11 cellular contexts compared by ENCODE assay signal in the genomic region with DNA sequence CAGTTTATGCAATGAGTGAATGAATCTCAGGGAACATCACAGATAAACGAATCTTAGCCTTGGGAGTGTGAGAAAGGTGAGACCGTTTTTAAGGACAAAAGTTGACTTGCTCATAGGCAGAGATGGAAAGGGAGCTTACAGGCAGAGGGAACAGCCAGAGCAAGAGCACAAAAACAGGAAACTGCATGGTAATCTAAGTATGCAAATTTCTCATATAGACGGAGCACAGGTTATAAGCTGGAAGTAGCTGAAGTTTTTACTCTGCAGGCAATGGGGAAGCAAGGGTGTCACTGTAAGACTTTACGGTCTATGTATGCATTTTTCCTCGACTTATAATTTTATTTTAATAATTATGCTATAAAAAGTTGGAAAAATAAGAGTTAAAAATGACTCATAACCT. TPM values are rescaled to one million over a fixed set of nuclear protein-coding genes. Genes with fewer than 3 reads are reported as not detected.
A peak's percentile ranks its signal among the peaks of the same experiment; 100 is the strongest.
DNase-seq lines count a peak whose midpoint lies in the region; ATAC-seq and TF ChIP-seq lines count a peak whose summit lies in the region.
"Had no signal": no experiment of that assay in that cellular context is flagged by ENCODE, and none has a peak within 500 bp of the region (broad histone marks: within the 10 kb centered on the region; RNA-seq: fewer than 3 reads in every experiment).

No MANE protein-coding gene starts in this region.

- H3K27ac ChIP-seq in GM23338 (ENCODE audit: low read depth) (peak overlapping the region; percentile 36), OCI-LY3 (ENCODE audit: low read length) (no peak overlapping the region)
- H3K27ac ChIP-seq in naive thymus-derived CD4-positive, alpha-beta T cell (ENCODE audit: low read depth, low read length) = peak overlapping the region; percentile 43
- H3K27ac ChIP-seq: prostate gland had no signal

- H3K79me2 ChIP-seq in GM23338 (replicated peaks; ENCODE audit: insufficient read depth) = no peaks in the 10 kb centered on the region
- H3K79me2 ChIP-seq in OCI-LY3 (ENCODE audit: low read length) = no peaks in the 10 kb centered on the region

- no peaks in the 10 kb centered on the region for H3K9me3 Mint-ChIP-seq in activated naive CD4-positive, alpha-beta T cell treated with anti-CD3 and anti-CD28 coated beads, Interleukin-2, amount 50 U/mL, for 72 hours
- no peaks in the 10 kb centered on the region; the same call in 2 of the 3 replicates for H3K9me3 Mint-ChIP-seq in GM23338
- no peaks in the 10 kb centered on the region for H3K9me3 Mint-ChIP-seq in naive thymus-derived CD4-positive, alpha-beta T cell
- H3K9me3 Mint-ChIP-seq: brain had no signal

- TF ChIP-seq CTCF in GM23338 (conservative IDR thresholded peaks at IDR 0.05; ENCODE audit: low read depth in 2 of 2) = no peak
- TF ChIP-seq CTCF in OCI-LY3 (IDR thresholded peaks at IDR 0.05; ENCODE audit: low read depth, low read length) = no peak

- intact Hi-C loops in naive thymus-derived CD4-positive, alpha-beta T cell (cut with micrococcal nuclease) = no loop called here

- POLR2A ChIA-PET in naive thymus-derived CD4-positive, alpha-beta T cell (lab: Charles Lee) = no interaction called here

- H3K4me1 Mint-ChIP-seq in GM23338 = peaks cover 4% of the 10 kb centered on the region
- peaks cover 4 to 31% (median 20%) of the 10 kb centered on the region in 7 donors for H3K4me1 Mint-ChIP-seq in naive thymus-derived CD4-positive, alpha-beta T cell
- H3K4me1 Mint-ChIP-seq: brain had no signal

- H3K27me3 Mint-ChIP-seq in GM23338 (ENCODE audit: insufficient read depth, low read depth, poor library complexity) = no peaks in the 10 kb centered on the region
- H3K27me3 Mint-ChIP-seq in naive thymus-derived CD4-positive, alpha-beta T cell = no peaks in the 10 kb centered on the region
- H3K27me3 Mint-ChIP-seq: brain had no signal

- DNase-seq in activated naive CD4-positive, alpha-beta T cell treated with anti-CD3 and anti-CD28 coated beads, Interleukin-2, amount 50 U/mL, for 72 hours (ENCODE audit: low spot score in 2 of 2) = no peak
- no peak for DNase-seq in activated naive CD4-positive, alpha-beta T cell treated with anti-CD3 and anti-CD28 coated beads, Interleukin-2, amount 50 U/mL, for 16 hours
- DNase-seq in GM23338 (ENCODE audit: low spot score) (peak; percentile 37), NCI-H1048 (lab: John Stamatoyannopoulos, UW) (no peak)
- no peak for DNase-seq in naive thymus-derived CD4-positive, alpha-beta T cell
- DNase-seq: MG63 had no signal

- CTCF ChIA-PET in naive thymus-derived CD4-positive, alpha-beta T cell (lab: Charles Lee) = interaction anchor here (0.6 to 0.9 kb wide), 2 partner anchors 10 to 700 kb away, joined by 3 to 4 read pairs; no protein-coding TSS in a partner anchor

- no peaks in the 10 kb centered on the region for H3K9me3 ChIP-seq in OCI-LY3 (ENCODE audit: insufficient read depth, low read length)
- no peaks in the 10 kb centered on the region for H3K9me3 ChIP-seq in naive thymus-derived CD4-positive, alpha-beta T cell (ENCODE audit: control insufficient read depth in 2 of 3, low read length in 3 of 3)
- H3K9me3 ChIP-seq: MG63, prostate gland had no signal

- no peaks in the 10 kb centered on the region for H3F3A ChIP-seq in GM23338 (replicated peaks; ENCODE audit: low read depth)

- H3K9me2 ChIP-seq in GM23338 (ENCODE audit: insufficient read depth) = no peaks in the 10 kb centered on the region

- H3K36me3 Mint-ChIP-seq in activated naive CD4-positive, alpha-beta T cell treated with anti-CD3 and anti-CD28 coated beads, Interleukin-2, amount 50 U/mL, for 72 hours = peaks cover 8 to 15% of the 10 kb centered on the region in 2 donors
- H3K36me3 Mint-ChIP-seq in GM23338 (ENCODE audit: low read depth) = peaks cover 9% of the 10 kb centered on the region; the same call in 2 of the 3 replicates
- H3K36me3 Mint-ChIP-seq in naive thymus-derived CD4-positive, alpha-beta T cell = peaks cover 19 to 40% (median 29%) of the 10 kb centered on the region in 5 donors

- H3K27ac Mint-ChIP-seq in activated naive CD4-positive, alpha-beta T cell treated with anti-CD3 and anti-CD28 coated beads, Interleukin-2, amount 50 U/mL, for 72 hours = peak overlapping the region; percentile 2 to 58
- H3K27ac Mint-ChIP-seq in GM23338 = peak overlapping the region; percentile 66
- H3K27ac Mint-ChIP-seq in naive thymus-derived CD4-positive, alpha-beta T cell = peak overlapping the region in 8 of 9 donors; percentile 30 to 83 (median 78)
- H3K27ac Mint-ChIP-seq: brain had no signal

- H4K20me1 ChIP-seq in GM23338 (replicated peaks; ENCODE audit: insufficient read depth) (0 out of 2 replicates have a peak, but pooled peaks cover 3% of the 10 kb centered on the region), OCI-LY3 (ENCODE audit: insufficient read depth, low read length) (0 out of 2 replicates have a peak, but pooled peaks cover 3% of the 10 kb centered on the region)

- ATAC-seq in activated naive CD4-positive, alpha-beta T cell treated with anti-CD3 and anti-CD28 coated beads, Interleukin-2, amount 50 U/mL, for 72 hours = no peak
- ATAC-seq in GM23338 (no peak), GM19452 (IDR thresholded peaks at IDR 0.05; ENCODE audit: unreplicated experiment) (no peak), GM21381 (IDR thresholded peaks at IDR 0.05; ENCODE audit: unreplicated experiment) (no peak)
- ATAC-seq in naive thymus-derived CD4-positive, alpha-beta T cell = no peak

- H3K27me3 ChIP-seq in GM23338 (ENCODE audit: insufficient read depth) (no peaks in the 10 kb centered on the region), OCI-LY3 (ENCODE audit: low read depth, low read length) (no peaks in the 10 kb centered on the region)
- no peaks in the 10 kb centered on the region for H3K27me3 ChIP-seq in naive thymus-derived CD4-positive, alpha-beta T cell (ENCODE audit: control insufficient read depth in 2 of 2, insufficient read depth in 2 of 2, low read length in 2 of 2)
- H3K27me3 ChIP-seq: MG63 had no signal

- no peak overlapping the region for H3K4me3 Mint-ChIP-seq in GM23338
- peak overlapping the region in 4 of 10 donors; percentile 1 to 6 (median 4) for H3K4me3 Mint-ChIP-seq in naive thymus-derived CD4-positive, alpha-beta T cell
- H3K4me3 Mint-ChIP-seq: brain had no signal

- H3K4me1 ChIP-seq in GM23338 (ENCODE audit: insufficient read depth) = no peaks in the 10 kb centered on the region
- H3K4me1 ChIP-seq in OCI-LY3 (ENCODE audit: low read length) = peaks cover 29% of the 10 kb centered on the region
- H3K4me1 ChIP-seq in naive thymus-derived CD4-positive, alpha-beta T cell (ENCODE audit: control insufficient read depth in 2 of 2, insufficient read depth in 2 of 2, low read length in 2 of 2) = no peaks in the 10 kb centered on the region
- H3K4me1 ChIP-seq: prostate gland had no signal

- H3K4me3 ChIP-seq in GM23338 (no peak overlapping the region), OCI-LY3 (ENCODE audit: low read length) (no peak overlapping the region)
- no peak overlapping the region for H3K4me3 ChIP-seq in naive thymus-derived CD4-positive, alpha-beta T cell (ENCODE audit: low read length)
- H3K4me3 ChIP-seq: MG63, prostate gland had no signal

- H3K9ac ChIP-seq in OCI-LY3 (ENCODE audit: low read length) = no peak overlapping the region

- H3K36me3 ChIP-seq in GM23338 (ENCODE audit: insufficient read depth) (no peaks in the 10 kb centered on the region), OCI-LY3 (replicated peaks; ENCODE audit: low read depth, low read length) (peaks cover 9% of the 10 kb centered on the region)
- peaks cover 10 to 56% (median 27%) of the 10 kb centered on the region in 3 experiments for H3K36me3 ChIP-seq in naive thymus-derived CD4-positive, alpha-beta T cell (ENCODE audit: control insufficient read depth in 2 of 3, insufficient read depth in 3 of 3, low read length in 3 of 3)
- H3K36me3 ChIP-seq: prostate gland had no signal

- H2AFZ ChIP-seq in GM23338 = no peak overlapping the region
- no peak overlapping the region for H2AFZ ChIP-seq in OCI-LY3 (ENCODE audit: low read depth, low read length)

- H3K4me2 ChIP-seq in GM23338 = no peak overlapping the region
- H3K4me2 ChIP-seq in OCI-LY3 (ENCODE audit: low read length) = peak overlapping the region; percentile 35

TF ChIP-seq in GM23338, 12 proteins besides CTCF, POLR2A, EP300 and RAD21 (continues in another document):
- TF ChIP-seq, protein P1, sequence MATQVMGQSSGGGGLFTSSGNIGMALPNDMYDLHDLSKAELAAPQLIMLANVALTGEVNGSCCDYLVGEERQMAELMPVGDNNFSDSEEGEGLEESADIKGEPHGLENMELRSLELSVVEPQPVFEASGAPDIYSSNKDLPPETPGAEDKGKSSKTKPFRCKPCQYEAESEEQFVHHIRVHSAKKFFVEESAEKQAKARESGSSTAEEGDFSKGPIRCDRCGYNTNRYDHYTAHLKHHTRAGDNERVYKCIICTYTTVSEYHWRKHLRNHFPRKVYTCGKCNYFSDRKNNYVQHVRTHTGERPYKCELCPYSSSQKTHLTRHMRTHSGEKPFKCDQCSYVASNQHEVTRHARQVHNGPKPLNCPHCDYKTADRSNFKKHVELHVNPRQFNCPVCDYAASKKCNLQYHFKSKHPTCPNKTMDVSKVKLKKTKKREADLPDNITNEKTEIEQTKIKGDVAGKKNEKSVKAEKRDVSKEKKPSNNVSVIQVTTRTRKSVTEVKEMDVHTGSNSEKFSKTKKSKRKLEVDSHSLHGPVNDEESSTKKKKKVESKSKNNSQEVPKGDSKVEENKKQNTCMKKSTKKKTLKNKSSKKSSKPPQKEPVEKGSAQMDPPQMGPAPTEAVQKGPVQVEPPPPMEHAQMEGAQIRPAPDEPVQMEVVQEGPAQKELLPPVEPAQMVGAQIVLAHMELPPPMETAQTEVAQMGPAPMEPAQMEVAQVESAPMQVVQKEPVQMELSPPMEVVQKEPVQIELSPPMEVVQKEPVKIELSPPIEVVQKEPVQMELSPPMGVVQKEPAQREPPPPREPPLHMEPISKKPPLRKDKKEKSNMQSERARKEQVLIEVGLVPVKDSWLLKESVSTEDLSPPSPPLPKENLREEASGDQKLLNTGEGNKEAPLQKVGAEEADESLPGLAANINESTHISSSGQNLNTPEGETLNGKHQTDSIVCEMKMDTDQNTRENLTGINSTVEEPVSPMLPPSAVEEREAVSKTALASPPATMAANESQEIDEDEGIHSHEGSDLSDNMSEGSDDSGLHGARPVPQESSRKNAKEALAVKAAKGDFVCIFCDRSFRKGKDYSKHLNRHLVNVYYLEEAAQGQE (IDR thresholded peaks at IDR 0.05; ENCODE audit: unreplicated experiment) = no peak

RNA-seq across cellular contexts. Expression of a gene that starts 44.8 kb away (rescaled TPM):
- total RNA-seq in activated naive CD4-positive, alpha-beta T cell treated with anti-CD3 and anti-CD28 coated beads, Interleukin-2, amount 50 U/mL, for 72 hours = 10 to 100 TPM; 29.8 to 37.2 TPM
- 34.0 and 34.5 TPM in 2 replicates for total RNA-seq in GM23338 (2014; rRNA removed; shearing (Covaris generic))
- 15.0 and 16.1 TPM in 2 replicates for polyA plus RNA-seq in GM23338 (2016; fragmentation: Nextera tagmentation; extraction: Ambion mirVana)
- 10 to 100 TPM; 23.0 to 35.0 (median 30.9) TPM for total RNA-seq in naive thymus-derived CD4-positive, alpha-beta T cell
- 10 to 100 TPM; 12.4 to 12.9 TPM for polyA plus RNA-seq in naive thymus-derived CD4-positive, alpha-beta T cell
